8 cellular contexts compared by ENCODE assay signal in genomic region chr17:38872671-38873385, GRCh38. TPM values are rescaled to one million over a fixed set of nuclear protein-coding genes. Genes with fewer than 3 reads are reported as not detected.
DNase-seq lines count a peak whose midpoint lies in the region; ATAC-seq and TF ChIP-seq lines count a peak whose summit lies in the region.

No MANE protein-coding gene starts in this region.

- H3K4me3 ChIP-seq in Caco-2 (ENCODE audit: low read depth, low read length) (no peak overlapping the region), OCI-LY3 (ENCODE audit: low read length) (no peak overlapping the region), parathyroid adenoma (ENCODE audit: low read depth, low read length) (peak overlapping the region; percentile 9)

- H3K4me1 ChIP-seq in Caco-2 (peaks cover 58% of the 10 kb centered on the region), OCI-LY3 (ENCODE audit: low read length) (peaks cover 26% of the 10 kb centered on the region), parathyroid adenoma (peaks cover 17% of the 10 kb centered on the region)

- peak in 1 of 2 experiments; percentile 34 for DNase-seq in Caco-2
- no peak for DNase-seq in effector memory CD8-positive, alpha-beta T cell
- no peak for DNase-seq in NCI-H526 (lab: John Stamatoyannopoulos, UW)
- DNase-seq in germinal center (ENCODE audit: low spot score), result no peak
- DNase-seq in stimulated activated CD4-positive, alpha-beta T cell treated with anti-CD3 and anti-CD28 coated beads, Interleukin-15, amount 100 ng/mL, for 24 hours, result no peak

- H3K4me3 Mint-ChIP-seq in Caco-2 (ENCODE audit: unreplicated experiment), result peak overlapping the region; percentile 86
- peak overlapping the region; percentile 99 for H3K4me3 Mint-ChIP-seq in effector memory CD8-positive, alpha-beta T cell

- H3K4me2 ChIP-seq in OCI-LY3 (ENCODE audit: low read length), result 0 out of 2 replicates have a peak overlapping the region, but pooled peaks have one; percentile 100
- no peak overlapping the region for H3K4me2 ChIP-seq in parathyroid adenoma (ENCODE audit: low read length)

- H3K36me3 Mint-ChIP-seq in Caco-2 (ENCODE audit: insufficient read depth, unreplicated experiment), result peaks cover 50% of the 10 kb centered on the region
- peaks cover 65% of the 10 kb centered on the region for H3K36me3 Mint-ChIP-seq in effector memory CD8-positive, alpha-beta T cell (ENCODE audit: insufficient read depth)

- POLR2A ChIA-PET in Caco-2 (lab: Charles Lee), result no interaction called here

- no peak for ATAC-seq in effector memory CD8-positive, alpha-beta T cell (replicated peaks)
- no peak for ATAC-seq in HG02571 (IDR thresholded peaks at IDR 0.05; ENCODE audit: unreplicated experiment)

- no peaks in the 10 kb centered on the region for H3K9me3 ChIP-seq in Caco-2
- no peaks in the 10 kb centered on the region for H3K9me3 ChIP-seq in OCI-LY3 (ENCODE audit: insufficient read depth, low read length)
- no peaks in the 10 kb centered on the region for H3K9me3 ChIP-seq in parathyroid adenoma (ENCODE audit: control insufficient read depth, low read length)

- H3K27me3 Mint-ChIP-seq in Caco-2 (ENCODE audit: insufficient read depth, unreplicated experiment), result no peaks in the 10 kb centered on the region
- no peaks in the 10 kb centered on the region for H3K27me3 Mint-ChIP-seq in effector memory CD8-positive, alpha-beta T cell

- H2AFZ ChIP-seq in OCI-LY3 (ENCODE audit: low read depth, low read length) (no peak overlapping the region), parathyroid adenoma (no peak overlapping the region)

- H3K27ac Mint-ChIP-seq in Caco-2 (ENCODE audit: unreplicated experiment), result peak overlapping the region; percentile 50
- H3K27ac Mint-ChIP-seq in effector memory CD8-positive, alpha-beta T cell, result peak overlapping the region; percentile 98 to 100

- H3K9me3 Mint-ChIP-seq in Caco-2 (ENCODE audit: unreplicated experiment), result no peaks in the 10 kb centered on the region
- no peaks in the 10 kb centered on the region for H3K9me3 Mint-ChIP-seq in effector memory CD8-positive, alpha-beta T cell

- CTCF ChIA-PET in Caco-2 (lab: Charles Lee), result no interaction called here

- H3K79me2 ChIP-seq in OCI-LY3 (ENCODE audit: low read length), result peaks cover 70% of the 10 kb centered on the region
- peaks cover 16% of the 10 kb centered on the region for H3K79me2 ChIP-seq in parathyroid adenoma

- H3K9ac ChIP-seq in OCI-LY3 (ENCODE audit: low read length) (no peak overlapping the region), parathyroid adenoma (no peak overlapping the region)

- TF ChIP-seq CTCF in Caco-2 (IDR thresholded peaks at IDR 0.05; ENCODE audit: insufficient read depth in 1 of 2, low read depth in 1 of 2, low read length in 1 of 2, severe bottlenecking in 1 of 2, unreplicated experiment in 1 of 2) (no peak), OCI-LY3 (IDR thresholded peaks at IDR 0.05; ENCODE audit: low read depth, low read length) (no peak), parathyroid adenoma (IDR thresholded peaks at IDR 0.05) (no peak)

- H3K27me3 ChIP-seq in Caco-2 (replicated peaks; ENCODE audit: control insufficient read depth, insufficient read depth, low read length) (no peaks in the 10 kb centered on the region), OCI-LY3 (ENCODE audit: low read depth, low read length) (no peaks in the 10 kb centered on the region), parathyroid adenoma (ENCODE audit: control insufficient read depth, insufficient read depth, low read length) (no peaks in the 10 kb centered on the region)

- peaks cover 14% of the 10 kb centered on the region for H3K4me1 Mint-ChIP-seq in Caco-2 (ENCODE audit: low read depth, unreplicated experiment)
- H3K4me1 Mint-ChIP-seq in effector memory CD8-positive, alpha-beta T cell (ENCODE audit: low read depth in 2 of 2), result peaks cover 74 to 78% of the 10 kb centered on the region in 2 donors

- BruUV-seq in Caco-2 (replicated peaks; lab: Mats Ljungman, UMichigan), result no TSS peak

- H4K20me1 ChIP-seq in OCI-LY3 (ENCODE audit: insufficient read depth, low read length), result peaks cover 60% of the 10 kb centered on the region

- H3K27ac ChIP-seq in OCI-LY3 (ENCODE audit: low read length) (no peak overlapping the region), parathyroid adenoma (peak overlapping the region; percentile 8)

- intact Hi-C loops in Caco-2 (cut with micrococcal nuclease; ENCODE audit: unreplicated experiment), result loop anchor here (5.0 kb wide), 2 partner anchors 49 to 94 kb away; partner anchors contain the start of gene FBXO47

- peaks cover 5% of the 10 kb centered on the region for H3K36me3 ChIP-seq in Caco-2 (ENCODE audit: control insufficient read depth, insufficient read depth, low read length)
- peaks cover 9% of the 10 kb centered on the region for H3K36me3 ChIP-seq in OCI-LY3 (replicated peaks; ENCODE audit: low read depth, low read length)
- H3K36me3 ChIP-seq in parathyroid adenoma (ENCODE audit: control insufficient read depth, insufficient read depth, low read length), result no peaks in the 10 kb centered on the region

RNA-seq across cellular contexts. Expression of gene LASP1, which starts 3.0 kb away (rescaled TPM):
- 137 and 143 TPM in 2 replicates for total RNA-seq in Caco-2 (2022)

RNA-seq across cellular contexts. Expression of gene RPL23, which starts 19.3 kb away (rescaled TPM):
- total RNA-seq in Caco-2 (2022), result 2,216 and 2,327 TPM in 2 replicates

RNA-seq across cellular contexts. Expression of gene CWC25, which starts 47.7 kb away (rescaled TPM):
- 18.2 and 19.1 TPM in 2 replicates for total RNA-seq in Caco-2 (2022)
